Comparison of ENCODE assay signal across 7 cellular contexts in the genomic region with DNA sequence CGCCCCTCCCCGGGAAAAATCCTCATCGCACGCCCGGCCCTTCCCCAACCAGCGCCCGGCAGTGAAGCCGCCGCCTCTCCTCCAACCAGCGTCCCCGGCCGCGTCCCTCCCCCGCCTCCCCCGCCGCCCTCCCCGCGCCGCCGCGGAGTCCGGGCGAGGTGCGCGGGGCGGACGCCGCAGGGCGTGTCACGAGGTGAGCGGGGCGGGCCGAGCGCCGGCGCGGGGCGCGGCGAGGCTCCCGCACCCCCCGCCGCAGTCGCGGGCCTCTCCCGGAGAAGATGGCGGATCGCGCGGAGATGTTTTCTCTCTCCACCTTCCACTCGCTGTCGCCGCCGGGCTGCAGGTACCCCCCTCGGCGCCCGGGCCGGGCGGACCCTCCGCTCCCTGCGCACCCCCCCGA. TPM values are rescaled to one million over a fixed set of nuclear protein-coding genes. Genes with fewer than 3 reads are reported as not detected.
DNase-seq lines count a peak whose midpoint lies in the region; TF ChIP-seq lines count a peak whose summit lies in the region.

A gene (plus strand): TSS at position 253 of the 400 bp plus-strand sequence. CDS start 26 bp downstream, at position 279.

- TF ChIP-seq CTCF in neutrophil (IDR thresholded peaks at IDR 0.05) (no peak), lower leg skin (IDR thresholded peaks at IDR 0.05) (no peak)

- 0% methylated on average over 34 of the region's 62 CpGs; no CpG with 5 or more reads in 1 of the 2 donors for whole genome bisulfite sequencing in lower leg skin, 2 donors

- H3K4me1 ChIP-seq in neutrophil (ENCODE audit: control insufficient read depth in 1 of 2, insufficient read depth in 1 of 2, low read depth in 1 of 2, low read length in 1 of 2) = peaks cover 0 to 8% of the 10 kb centered on the region in 2 experiments

- H3K27me3 ChIP-seq in neutrophil = peaks cover 85% of the 10 kb centered on the region

- no peaks in the 10 kb centered on the region for H3K36me3 ChIP-seq in neutrophil

- no peak within 1 kb of the TSS for H3K27ac ChIP-seq in neutrophil

- H3K4me3 ChIP-seq in neutrophil (ENCODE audit: low read depth in 1 of 2, low read length in 1 of 2) (peak within 1 kb of the TSS; percentile 20 to 28), lower leg skin (ENCODE audit: low read depth, poor library complexity, severe bottlenecking) (no peak within 1 kb of the TSS)

- intact Hi-C loops in lower leg skin (cut with DNase I; ENCODE audit: low total_unique reads) = no loop called here

- no peaks in the 10 kb centered on the region for H3K9me3 ChIP-seq in neutrophil

- no peak for TF ChIP-seq POLR2A in lower leg skin (IDR thresholded peaks at IDR 0.05)

- peak; percentile 44 for DNase-seq in GM03348 (ENCODE audit: low spot score)
- peak; percentile 6 for DNase-seq in NCI-H510A treated with DMSO at 0.1 percent for 48 hours (lab: John Stamatoyannopoulos, UW)
- DNase-seq in ecto neural progenitor cell (ENCODE audit: low spot score) = peak; percentile 58
- DNase-seq in kidney tubule cell (ENCODE audit: low spot score) = no peak
- no peak for DNase-seq in AG08395 (ENCODE audit: low spot score)
- no peak for DNase-seq in lower leg skin (ENCODE audit: low spot score in 2 of 2)

RNA-seq across cellular contexts. Expression of the gene that starts here (rescaled TPM):
- 1 to 10 TPM; 2.1 to 5.4 (median 3.6) TPM for total RNA-seq in lower leg skin

Comparison
In these comparisons a context has a peak if more than half of its experiments do, and no peak if none do; other contexts are left out.
1. DNase-seq: peak in GM03348 (single experiment), NCI-H510A treated with DMSO at 0.1 percent for 48 hours (single experiment) and ecto neural progenitor cell (single experiment); none in kidney tubule cell (single experiment), AG08395 (single experiment) and lower leg skin (0 of 2).